Comparison of ENCODE assay signal across 29 cellular contexts in genomic region chr3:190537131-190537530, GRCh38.
"Had no signal": no experiment of that assay in that cellular context is flagged by ENCODE, and none has a peak within 500 bp of the region (broad histone marks: within the 10 kb centered on the region; RNA-seq: fewer than 3 reads in every experiment).

No MANE protein-coding gene starts in this region.

- H3K27me3 ChIP-seq: breast epithelium, esophagus muscularis mucosa, gastroesophageal sphincter, right atrium auricular region, suprapubic skin, tibial artery, upper lobe of right lung had no signal

- FAIRE-seq: kidney, TTC549 had no signal

- H3K9ac ChIP-seq: neural progenitor cell had no signal

- H3K27ac ChIP-seq: breast epithelium, coronary artery, esophagus muscularis mucosa, gastroesophageal sphincter, neural progenitor cell, right atrium auricular region, suprapubic skin, tibial artery, upper lobe of right lung had no signal

- ATAC-seq: activated T-cell treated with anti-CD3 and anti-CD28 coated beads, Interleukin-2, amount 50 U/mL, for 4 hours; activated T-helper 17 cell treated with anti-CD3 and anti-CD28 coated beads, Interleukin-2, amount 50 U/mL, for 72 hours; effector memory CD8-positive, alpha-beta T cell; gastroesophageal sphincter; left colon; naive thymus-derived CD8-positive, alpha-beta T cell; stimulated activated naive B cell treated with anti-CD40 and anti-IgM and Interleukin-4, amounts not matched to agents 10 μg/mL and 1 μg/mL and 100 μg/mL, for 72 hours; upper lobe of right lung had no signal

- H3K4me2 ChIP-seq: neural progenitor cell had no signal

- H3K4me1 ChIP-seq: breast epithelium had no signal

- H3K36me3 ChIP-seq: breast epithelium, esophagus muscularis mucosa, gastroesophageal sphincter, neural progenitor cell, right atrium auricular region, suprapubic skin, tibial artery, upper lobe of right lung had no signal

- H3K4me3 ChIP-seq: breast epithelium, coronary artery, esophagus muscularis mucosa, gastroesophageal sphincter, neural progenitor cell, right atrium auricular region, suprapubic skin, tibial artery, upper lobe of right lung had no signal

- H2AFZ ChIP-seq: neural progenitor cell had no signal

- DNase-seq: activated CD4-positive, alpha-beta memory T cell treated with anti-CD3 and anti-CD28 coated beads, Interleukin-2, amount 10 ng/mL, durations not matched to agents 7 days and 5 days; activated CD4-positive, alpha-beta T cell treated with anti-CD3 and anti-CD28 coated beads, Interleukin-2, amount 10 ng/mL, durations not matched to agents 7 days and 5 days; activated CD4-positive, CD25-positive, alpha-beta regulatory T cell treated with anti-CD3 and anti-CD28 coated beads, Interleukin-2, amount 50 U/mL, for 72 hours; activated gamma-delta T cell treated with Interleukin-2 at 50 U/mL for 16 hours; activated naive CD4-positive, alpha-beta T cell treated with anti-CD3 and anti-CD28 coated beads, Interleukin-2, amount 50 U/mL, for 16 hours; activated T-cell treated with anti-CD3 and anti-CD28 coated beads, Interleukin-2, amount 50 U/mL, for 4 hours; cerebellar nuclear complex; effector memory CD8-positive, alpha-beta T cell; hippocampal formation; kidney; left colon; naive thymus-derived CD8-positive, alpha-beta T cell; occipital lobe; stimulated activated CD4-positive, alpha-beta T cell treated with anti-CD3 and anti-CD28 coated beads, Interleukin-15, amount 100 ng/mL, for 24 hours; stimulated activated CD4-positive, alpha-beta T cell treated with anti-CD3 and anti-CD28 coated beads, Interleukin-2, amount 100 ng/mL, for 24 hours; stimulated activated naive B cell treated with anti-CD40 and anti-IgM and Interleukin-4, amounts not matched to agents 10 μg/mL and 1 μg/mL and 100 μg/mL, for 72 hours; SW 1271; T-helper 9 cell; tibial artery; upper lobe of right lung had no signal

- H3K9me3 ChIP-seq: breast epithelium, esophagus muscularis mucosa, gastroesophageal sphincter, right atrium auricular region, suprapubic skin, tibial artery, upper lobe of right lung had no signal
